12 cellular contexts compared by ENCODE assay signal in genomic region chr7:4975626-4976025, GRCh38. TPM values are rescaled to one million over a fixed set of nuclear protein-coding genes. Genes with fewer than 3 reads are reported as not detected.
A peak's percentile ranks its signal among the peaks of the same experiment; 100 is the strongest.
DNase-seq lines count a peak whose midpoint lies in the region; ATAC-seq and TF ChIP-seq lines count a peak whose summit lies in the region.
"Not testable (repeated sequence)": the region's sequence is repeated elsewhere in the genome, so short reads cannot be mapped to it uniquely, and the experiment has no call there.
"Had no signal": no experiment of that assay in that cellular context is flagged by ENCODE, and none has a peak within 500 bp of the region (broad histone marks: within the 10 kb centered on the region; RNA-seq: fewer than 3 reads in every experiment).

No MANE protein-coding gene starts in this region.

- 99% methylated on average over 13 of the region's 13 CpGs for WGBS in mammary epithelial cell (ENCODE audit: low coverage, missing lambda C conversion rate)
- 91% methylated on average over 13 of the region's 13 CpGs for WGBS in hepatocyte (ENCODE audit: low lambda C conversion rate, missing lambda C conversion rate)

- not testable (repeated sequence) for H3K9ac ChIP-seq in Karpas-422 (ENCODE audit: low read length); mammary epithelial cell (ENCODE audit: insufficient read depth, low read length)

- peak overlapping the region in 3 of 7 donors; percentile 12 to 74 (median 41) for H3K27ac Mint-ChIP-seq in CD4-positive, alpha-beta memory T cell
- not testable (repeated sequence) for H3K27ac Mint-ChIP-seq in T-helper 2 cell treated with Interferon-gamma antibody and Interleukin-4, amounts not matched to agents 5 μg/mL and 100 μg/mL, for 36 hours; activated T-helper 17 cell treated with anti-CD3 and anti-CD28 coated beads, Interleukin-2, amount 50 U/mL, for 72 hours; neural crest cell (ENCODE audit: unreplicated experiment)

- H3K79me2 ChIP-seq in Karpas-422 (ENCODE audit: low read length) = peaks cover 59% of the 10 kb centered on the region
- H3K79me2 ChIP-seq in mammary epithelial cell (ENCODE audit: insufficient read depth, low read length) = peaks cover 54% of the 10 kb centered on the region
- peaks cover 52% of the 10 kb centered on the region for H3K79me2 ChIP-seq in hepatocyte

- H3K27me3 ChIP-seq in CD4-positive, alpha-beta memory T cell (ENCODE audit: insufficient read depth, low read length); Karpas-422 (ENCODE audit: low read length); mammary epithelial cell (ENCODE audit: insufficient read depth, low read length); hepatocyte: not testable (repeated sequence)

- not testable (repeated sequence) for H2AFZ ChIP-seq in Karpas-422 (ENCODE audit: low read length); mammary epithelial cell (ENCODE audit: low read depth, low read length); hepatocyte

- ATAC-seq in activated T-helper 17 cell treated with anti-CD3 and anti-CD28 coated beads, Interleukin-2, amount 50 U/mL, for 72 hours (replicated peaks) = not testable (repeated sequence)

- not testable (repeated sequence) for H3K4me3 ChIP-seq in CD4-positive, alpha-beta memory T cell (ENCODE audit: low read length in 2 of 2); mammary epithelial cell (replicated peaks in 1 of 3; ENCODE audit: insufficient read depth in 1 of 3, low read depth in 2 of 3, low read length in 3 of 3)
- H3K4me3 ChIP-seq in Karpas-422 (ENCODE audit: low read length) (peak overlapping the region; percentile 98; the same call in 1 of the 2 replicates), hepatocyte (peak overlapping the region; percentile 88)

- H4K20me1 ChIP-seq in Karpas-422 (ENCODE audit: insufficient read depth, low read depth, low read length); mammary epithelial cell (ENCODE audit: insufficient read depth, low read length): not testable (repeated sequence)
- H4K20me1 ChIP-seq in hepatocyte (ENCODE audit: insufficient read depth, poor library complexity, severe bottlenecking) = peaks cover 36% of the 10 kb centered on the region

- H3K9me3 Mint-ChIP-seq in CD4-positive, alpha-beta memory T cell; T-helper 2 cell treated with Interferon-gamma antibody and Interleukin-4, amounts not matched to agents 5 μg/mL and 100 μg/mL, for 36 hours; activated T-helper 17 cell treated with anti-CD3 and anti-CD28 coated beads, Interleukin-2, amount 50 U/mL, for 72 hours; neural crest cell: not testable (repeated sequence)

- dilution Hi-C loops in mammary epithelial cell (cut with HindIII; ENCODE audit: low sequenced_read_pairs) = not testable (repeated sequence)

- TF ChIP-seq CTCF in mammary epithelial cell (conservative IDR thresholded peaks at IDR 0.05 in 1 of 2, IDR thresholded peaks at IDR 0.05 in 1 of 2; ENCODE audit: extremely low read depth in 1 of 2, insufficient read depth in 1 of 2, low read depth in 1 of 2, low read length in 2 of 2); hepatocyte (IDR thresholded peaks at IDR 0.05; ENCODE audit: poor library complexity); neural crest cell (conservative IDR thresholded peaks at IDR 0.05): not testable (repeated sequence)

- CTCF ChIA-PET in CD4-positive, alpha-beta memory T cell (lab: Charles Lee; ENCODE audit: partially characterized antibody); mammary epithelial cell (lab: Charles Lee; ENCODE audit: low non-redundant PET): not testable (repeated sequence)

- in situ Hi-C loops in mammary epithelial cell (cut with MboI; ENCODE audit: low sequenced_read_pairs in 2 of 2) = loop anchor here in 1 of 2 donors (10.0 to 25.0 kb wide), 2 partner anchors 199 to 487 kb away; no protein-coding TSS in a partner anchor

- H3K4me2 ChIP-seq in Karpas-422 (ENCODE audit: low read depth, low read length, poor library complexity, severe bottlenecking) = peak overlapping the region; percentile 93
- H3K4me2 ChIP-seq in mammary epithelial cell (ENCODE audit: insufficient read depth, low read depth, low read length) = peak overlapping the region; percentile 72
- H3K4me2 ChIP-seq in hepatocyte = peak overlapping the region; percentile 94

- H3K4me1 ChIP-seq in CD4-positive, alpha-beta memory T cell (ENCODE audit: insufficient read depth, low read length) = peaks cover 17% of the 10 kb centered on the region
- not testable (repeated sequence) for H3K4me1 ChIP-seq in Karpas-422 (ENCODE audit: low read length); mammary epithelial cell (ENCODE audit: insufficient read depth, low read length); hepatocyte (ENCODE audit: insufficient read depth)

- intact Hi-C loops in CD4-positive, alpha-beta memory T cell (cut with micrococcal nuclease) = loop anchor here (10.0 kb wide), 1 partner anchor 331 kb away; no protein-coding TSS in a partner anchor
- intact Hi-C loops in mammary epithelial cell (cut with micrococcal nuclease) = loop anchor here (10.0 kb wide), 1 partner anchor 69 kb away; the partner anchor contains the start of gene RBAK

- not testable (repeated sequence) for BruUV-seq in mammary epithelial cell (replicated peaks; lab: Mats Ljungman, UMichigan)

- peaks cover 20 to 52% (median 38%) of the 10 kb centered on the region in 4 donors for H3K4me1 Mint-ChIP-seq in CD4-positive, alpha-beta memory T cell
- H3K4me1 Mint-ChIP-seq in T-helper 2 cell treated with Interferon-gamma antibody and Interleukin-4, amounts not matched to agents 5 μg/mL and 100 μg/mL, for 36 hours (ENCODE audit: low read depth) = peaks cover 13% of the 10 kb centered on the region
- not testable (repeated sequence) for H3K4me1 Mint-ChIP-seq in activated T-helper 17 cell treated with anti-CD3 and anti-CD28 coated beads, Interleukin-2, amount 50 U/mL, for 72 hours
- peaks cover 19% of the 10 kb centered on the region for H3K4me1 Mint-ChIP-seq in neural crest cell

- not testable (repeated sequence) for H3K27me3 Mint-ChIP-seq in CD4-positive, alpha-beta memory T cell; T-helper 2 cell treated with Interferon-gamma antibody and Interleukin-4, amounts not matched to agents 5 μg/mL and 100 μg/mL, for 36 hours (ENCODE audit: low read depth); activated T-helper 17 cell treated with anti-CD3 and anti-CD28 coated beads, Interleukin-2, amount 50 U/mL, for 72 hours; neural crest cell (ENCODE audit: low read depth)

- H3K27ac ChIP-seq in CD4-positive, alpha-beta memory T cell (ENCODE audit: low read depth, low read length); Karpas-422 (ENCODE audit: low read length); mammary epithelial cell (ENCODE audit: insufficient read depth, low read depth, low read length); hepatocyte: not testable (repeated sequence)

- H3K9me3 ChIP-seq in CD4-positive, alpha-beta memory T cell (ENCODE audit: control insufficient read depth in 1 of 2, low read length in 2 of 2); Karpas-422 (ENCODE audit: low read length); mammary epithelial cell (replicated peaks; ENCODE audit: insufficient read depth, low read length); hepatocyte (ENCODE audit: low read depth): not testable (repeated sequence)

- H3K36me3 ChIP-seq in CD4-positive, alpha-beta memory T cell (ENCODE audit: insufficient read depth, low read length) = peaks cover 20% of the 10 kb centered on the region
- peaks cover 32% of the 10 kb centered on the region for H3K36me3 ChIP-seq in Karpas-422 (ENCODE audit: insufficient read depth, low read length)
- H3K36me3 ChIP-seq in mammary epithelial cell (ENCODE audit: insufficient read depth, low read length) = peaks cover 14% of the 10 kb centered on the region
- not testable (repeated sequence) for H3K36me3 ChIP-seq in hepatocyte (replicated peaks; ENCODE audit: insufficient read depth, low read depth)

- H3K4me3 Mint-ChIP-seq in CD4-positive, alpha-beta memory T cell = peak overlapping the region; percentile 28 to 87 (median 68)
- peak overlapping the region; percentile 62 for H3K4me3 Mint-ChIP-seq in T-helper 2 cell treated with Interferon-gamma antibody and Interleukin-4, amounts not matched to agents 5 μg/mL and 100 μg/mL, for 36 hours
- H3K4me3 Mint-ChIP-seq in activated T-helper 17 cell treated with anti-CD3 and anti-CD28 coated beads, Interleukin-2, amount 50 U/mL, for 72 hours = peak overlapping the region; percentile 90
- H3K4me3 Mint-ChIP-seq in neural crest cell = peak overlapping the region; percentile 83

- H3K36me3 Mint-ChIP-seq in CD4-positive, alpha-beta memory T cell = peaks cover 24 to 45% of the 10 kb centered on the region in 2 donors
- H3K36me3 Mint-ChIP-seq in T-helper 2 cell treated with Interferon-gamma antibody and Interleukin-4, amounts not matched to agents 5 μg/mL and 100 μg/mL, for 36 hours (ENCODE audit: low read depth) = peaks cover 41% of the 10 kb centered on the region
- H3K36me3 Mint-ChIP-seq in activated T-helper 17 cell treated with anti-CD3 and anti-CD28 coated beads, Interleukin-2, amount 50 U/mL, for 72 hours (ENCODE audit: low read depth) = peaks cover 54% of the 10 kb centered on the region
- peaks cover 12% of the 10 kb centered on the region for H3K36me3 Mint-ChIP-seq in neural crest cell (ENCODE audit: low read depth)

- POLR2A ChIA-PET in CD4-positive, alpha-beta memory T cell (lab: Charles Lee; ENCODE audit: partially characterized antibody) = not testable (repeated sequence)

- not testable (repeated sequence) for DNase-seq in CD4-positive, alpha-beta memory T cell; Karpas-422; T-helper 2 cell treated with Interferon-gamma antibody and Interleukin-4, amounts not matched to agents 5 μg/mL and 100 μg/mL, for 36 hours (ENCODE audit: low spot score); mammary epithelial cell; hepatocyte (ENCODE audit: low spot score); neural crest cell (ENCODE audit: low read depth, low spot score)

- not testable (repeated sequence) for H3K9me2 ChIP-seq in Karpas-422 (replicated peaks; ENCODE audit: insufficient read depth, low read length); hepatocyte (replicated peaks; ENCODE audit: insufficient read depth)

RNA-seq across cellular contexts. Expression of gene MMD2, which starts 16.6 kb away (rescaled TPM):
- total RNA-seq in CD4-positive, alpha-beta memory T cell = not detected
- not detected for polyA plus RNA-seq in CD4-positive, alpha-beta memory T cell
- total RNA-seq in Karpas-422 (2014; rRNA removed; shearing (Covaris generic); ENCODE audit: low replicate concordance) = not detected in 2 replicates
- not detected for total RNA-seq in activated T-helper 17 cell treated with anti-CD3 and anti-CD28 coated beads, Interleukin-2, amount 50 U/mL, for 72 hours
- total RNA-seq in mammary epithelial cell = not detected
- not detected for polyA plus RNA-seq in mammary epithelial cell
- polyA minus RNA-seq in mammary epithelial cell = not detected
- not detected in 2 replicates for total RNA-seq in hepatocyte
- not detected in 2 replicates for polyA plus RNA-seq in hepatocyte
- total RNA-seq in neural crest cell = 0.25 TPM in 1 of 2 replicates, not detected in the other
- total RNA-seq: Daoy, mononuclear cell, ovary, right cardiac atrium, vagina had no signal
- polyA plus RNA-seq: ovary, right cardiac atrium had no signal
